Comparison of ENCODE assay signal across 8 cellular contexts in the genomic region with DNA sequence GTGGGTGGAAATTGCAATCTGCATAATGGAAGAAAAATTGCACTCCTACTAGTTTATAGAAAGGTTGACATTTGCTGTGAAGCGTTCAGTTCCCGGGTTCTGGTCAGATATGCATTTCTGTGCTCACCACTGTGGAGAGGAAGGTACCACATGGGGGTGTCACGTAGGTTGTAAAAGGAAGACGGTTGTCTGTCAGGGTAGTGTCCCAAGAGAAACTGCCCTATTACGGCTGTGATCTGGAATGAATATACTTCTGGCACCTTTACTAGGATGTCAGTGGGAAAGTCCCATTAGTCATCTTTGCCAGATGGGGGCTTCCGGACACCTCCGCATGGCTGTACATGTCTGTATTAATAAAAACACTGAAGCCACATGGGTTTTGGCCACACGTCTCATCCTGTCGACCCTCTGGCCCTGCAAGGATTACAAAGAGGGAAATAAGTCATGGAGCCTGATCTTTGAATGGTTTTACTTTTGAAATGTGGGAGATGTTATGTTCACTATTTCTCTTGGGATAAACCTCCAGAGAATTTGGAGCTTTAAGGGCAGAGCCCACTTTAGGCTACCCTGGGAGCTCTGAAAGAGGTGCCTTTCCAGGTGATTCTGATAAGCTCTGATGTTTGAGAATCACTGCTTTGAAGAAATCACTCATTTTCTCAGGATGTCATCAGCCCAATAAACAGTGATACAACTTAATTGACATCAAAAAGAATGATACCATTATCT.
DNase-seq lines count a peak whose midpoint lies in the region; ATAC-seq and TF ChIP-seq lines count a peak whose summit lies in the region.

No MANE protein-coding gene starts in this region.

- peak; percentile 64 for ATAC-seq in HG03025 (IDR thresholded peaks at IDR 0.05; ENCODE audit: low FRiP score, unreplicated experiment)
- ATAC-seq in activated CD8-positive, alpha-beta T cell treated with anti-CD3 and anti-CD28 coated beads for 36 hours: peak; percentile 83
- peak; percentile 62 to 72 for ATAC-seq in naive B cell (ENCODE audit: low read depth in 2 of 2)

- H3K27ac Mint-ChIP-seq in activated CD8-positive, alpha-beta T cell treated with anti-CD3 and anti-CD28 coated beads for 36 hours: peak overlapping the region; percentile 90
- H3K27ac Mint-ChIP-seq in naive B cell: peak overlapping the region in 1 of 6 donors; percentile 9

- H3K4me3 Mint-ChIP-seq in activated CD8-positive, alpha-beta T cell treated with anti-CD3 and anti-CD28 coated beads for 36 hours: peak overlapping the region; percentile 33
- H3K4me3 Mint-ChIP-seq in naive B cell: peak overlapping the region in 2 of 8 donors; percentile 0 to 20

- peak; percentile 91 for DNase-seq in activated CD8-positive, alpha-beta T cell treated with anti-CD3 and anti-CD28 coated beads for 36 hours
- DNase-seq in naive B cell: no peak
- DNase-seq in GDM1 (lab: John Stamatoyannopoulos, UW): no peak
- no peak for DNase-seq in cortex of kidney (lab: John Stamatoyannopoulos, UW)
- DNase-seq in NCI-H345 (lab: John Stamatoyannopoulos, UW): no peak
- no peak for DNase-seq in COR-L47 (lab: John Stamatoyannopoulos, UW)

- intact Hi-C loops in activated CD8-positive, alpha-beta T cell treated with anti-CD3 and anti-CD28 coated beads for 36 hours (cut with micrococcal nuclease): loop anchor here (1.0 to 2.0 kb wide), 2 partner anchors 13 to 51 kb away; no protein-coding TSS in a partner anchor

- in situ Hi-C loops in GM18951 (cut with MboI; ENCODE audit: low sequenced_read_pairs, unreplicated experiment): no loop called here

- H3K36me3 Mint-ChIP-seq in activated CD8-positive, alpha-beta T cell treated with anti-CD3 and anti-CD28 coated beads for 36 hours (ENCODE audit: low read depth): peaks cover 38% of the 10 kb centered on the region
- H3K36me3 Mint-ChIP-seq in naive B cell: no peaks in the 10 kb centered on the region

- TF ChIP-seq POLR2A in GM18951 (IDR thresholded peaks at IDR 0.05; ENCODE audit: extremely low read depth, insufficient read depth, insufficient read length): peak; percentile 42

- POLR2A ChIA-PET in activated CD8-positive, alpha-beta T cell treated with anti-CD3 and anti-CD28 coated beads for 36 hours (lab: Charles Lee): interaction anchor here (0.8 to 2.8 kb wide), 6 partner anchors 10 to 92 kb away, joined by 3 to 26 read pairs (median 6); no protein-coding TSS in a partner anchor

- H3K27me3 Mint-ChIP-seq in activated CD8-positive, alpha-beta T cell treated with anti-CD3 and anti-CD28 coated beads for 36 hours: no peaks in the 10 kb centered on the region
- no peaks in the 10 kb centered on the region for H3K27me3 Mint-ChIP-seq in naive B cell

- H3K4me1 Mint-ChIP-seq in activated CD8-positive, alpha-beta T cell treated with anti-CD3 and anti-CD28 coated beads for 36 hours (ENCODE audit: low read depth): peaks cover 56% of the 10 kb centered on the region
- peaks cover 0 to 5% (median 0%) of the 10 kb centered on the region in 3 donors for H3K4me1 Mint-ChIP-seq in naive B cell

- TF ChIP-seq CTCF in activated CD8-positive, alpha-beta T cell treated with anti-CD3 and anti-CD28 coated beads for 36 hours (IDR thresholded peaks at IDR 0.05): no peak

- H3K9me3 Mint-ChIP-seq in activated CD8-positive, alpha-beta T cell treated with anti-CD3 and anti-CD28 coated beads for 36 hours: peaks cover 2% of the 10 kb centered on the region
- H3K9me3 Mint-ChIP-seq in naive B cell: no peaks in the 10 kb centered on the region

- CTCF ChIA-PET in activated CD8-positive, alpha-beta T cell treated with anti-CD3 and anti-CD28 coated beads for 36 hours (lab: Charles Lee): interaction anchor here (0.9 to 1.2 kb wide), 3 partner anchors 10 to 32 kb away, joined by 3 read pairs; no protein-coding TSS in a partner anchor
